In the genomic region with DNA sequence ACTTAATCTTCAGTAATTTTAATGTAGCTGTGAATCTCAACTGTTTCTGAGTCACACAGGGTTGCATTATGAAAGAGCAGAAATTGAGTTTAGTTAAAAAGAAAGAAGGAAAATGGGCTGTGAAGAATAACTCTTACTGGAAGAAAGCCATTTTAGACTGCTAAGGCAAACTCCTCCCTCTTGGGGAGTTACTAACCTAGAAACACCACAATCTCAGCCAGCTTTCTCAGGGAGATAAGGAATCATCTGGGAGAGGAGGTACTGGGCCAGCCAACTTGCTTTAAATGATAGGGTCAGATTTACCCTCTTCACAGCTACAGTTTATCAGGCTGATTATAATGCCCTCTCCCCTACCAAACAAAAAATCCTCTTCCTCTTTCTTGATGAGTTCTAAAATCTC, we compare ENCODE assay signal across 26 cellular contexts.
"Had no signal": no experiment of that assay in that cellular context is flagged by ENCODE, and none has a peak within 500 bp of the region (broad histone marks: within the 10 kb centered on the region; RNA-seq: fewer than 3 reads in every experiment).

No MANE protein-coding gene starts in this region.

- H3K4me3 Mint-ChIP-seq: naive thymus-derived CD4-positive, alpha-beta T cell; nephron progenitor cell; stimulated activated naive B cell treated with anti-CD40 and anti-IgM and Interleukin-4, amounts not matched to agents 10 μg/mL and 1 μg/mL and 100 μg/mL, for 72 hours; stimulated activated naive CD8-positive, alpha-beta T cell treated with anti-CD3 and anti-CD28 coated beads, Interleukin-15, Interleukin-2, amounts not matched to agents 100 ng/mL and 50 ng/mL, for 24 hours had no signal

- H3K4me1 Mint-ChIP-seq: naive thymus-derived CD4-positive, alpha-beta T cell; nephron progenitor cell had no signal

- H3K4me3 ChIP-seq: dorsolateral prefrontal cortex, gastroesophageal sphincter, heart right ventricle, left lung, ovary, psoas muscle, right lobe of liver, suprapubic skin, thyroid gland, vagina had no signal

- H3K36me3 Mint-ChIP-seq: naive thymus-derived CD4-positive, alpha-beta T cell had no signal

- H3K27ac Mint-ChIP-seq: naive thymus-derived CD4-positive, alpha-beta T cell; nephron progenitor cell; stimulated activated naive B cell treated with anti-CD40 and anti-IgM and Interleukin-4, amounts not matched to agents 10 μg/mL and 1 μg/mL and 100 μg/mL, for 72 hours; stimulated activated naive CD8-positive, alpha-beta T cell treated with anti-CD3 and anti-CD28 coated beads, Interleukin-15, Interleukin-2, amounts not matched to agents 100 ng/mL and 50 ng/mL, for 24 hours had no signal

- ATAC-seq: foreskin keratinocyte; gastroesophageal sphincter; heart right ventricle; left lung; naive thymus-derived CD4-positive, alpha-beta T cell; psoas muscle; right lobe of liver; stimulated activated naive B cell treated with anti-CD40 and anti-IgM and Interleukin-4, amounts not matched to agents 10 μg/mL and 1 μg/mL and 100 μg/mL, for 72 hours had no signal

- DNase-seq: dorsolateral prefrontal cortex; effector CD4-positive, alpha-beta T cell; foreskin keratinocyte; heart right ventricle; hippocampal formation; left cardiac atrium; left lung; mesenchymal stem cell; midbrain; naive thymus-derived CD4-positive, alpha-beta T cell; nephron progenitor cell; nucleus accumbens; ovary; posterior cingulate gyrus; psoas muscle; right lobe of liver; small intestine; stimulated activated CD4-positive, alpha-beta T cell treated with anti-CD3 and anti-CD28 coated beads, Interleukin-15, amount 100 ng/mL, for 24 hours; stimulated activated CD4-positive, alpha-beta T cell treated with anti-CD3 and anti-CD28 coated beads, Interleukin-2, amount 100 ng/mL, for 48 hours; stimulated activated naive B cell treated with anti-CD40 and anti-IgM and Interleukin-4, amounts not matched to agents 10 μg/mL and 1 μg/mL and 100 μg/mL, for 72 hours; thyroid gland; trophoblast cell had no signal
